28 cellular contexts compared by ENCODE assay signal in the genomic region with DNA sequence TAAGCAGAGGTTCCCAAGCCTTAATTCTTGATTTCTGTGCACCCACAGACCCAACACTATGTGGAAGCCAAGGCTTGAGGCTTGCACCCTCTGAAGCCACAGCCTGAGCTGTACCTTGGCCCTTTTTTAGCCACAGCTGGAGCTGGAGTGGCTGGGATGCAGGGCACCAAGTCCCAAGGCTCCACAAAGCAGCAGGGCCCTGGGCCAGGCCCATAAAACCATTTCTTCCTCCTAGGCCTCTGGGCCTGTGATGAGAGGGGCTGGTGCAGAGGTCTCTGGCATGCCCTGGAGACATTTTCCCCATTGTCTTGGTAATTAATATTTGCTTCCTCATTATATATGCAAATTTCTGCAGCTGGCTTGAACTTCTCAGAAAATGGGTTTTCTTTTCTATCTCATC.
"Had no signal": no experiment of that assay in that cellular context is flagged by ENCODE, and none has a peak within 500 bp of the region (broad histone marks: within the 10 kb centered on the region; RNA-seq: fewer than 3 reads in every experiment).

No MANE protein-coding gene starts in this region.

- H3K4me2 ChIP-seq: neural progenitor cell, smooth muscle cell had no signal

- DNase-seq: naive thymus-derived CD4-positive, alpha-beta T cell; natural killer cell; nucleus accumbens; pancreas; posterior cingulate gyrus; psoas muscle; right cardiac atrium; spleen; stimulated activated CD4-positive, alpha-beta T cell treated with anti-CD3 and anti-CD28 coated beads, Interleukin-12 subunit alpha, Interleukin-12 subunit beta, amount 100 ng/mL, for 4 hours; stimulated activated CD4-positive, alpha-beta T cell treated with anti-CD3 and anti-CD28 coated beads, Interleukin-1b, Interleukin-23, amount 100 ng/mL, for 48 hours; stimulated activated CD4-positive, alpha-beta T cell treated with anti-CD3 and anti-CD28 coated beads, Interleukin-4, amount 100 ng/mL, for 1 hour; stimulated activated CD4-positive, alpha-beta T cell treated with anti-CD3 and anti-CD28 coated beads, Interleukin-4, amount 100 ng/mL, for 4 hours; stimulated activated CD8-positive, alpha-beta memory T cell treated with anti-CD3 and anti-CD28 coated beads, Interleukin-4, amount 100 ng/mL, for 48 hours; stimulated activated naive CD4-positive, alpha-beta T cell; stimulated activated naive CD8-positive, alpha-beta T cell treated with anti-CD3 and anti-CD28 coated beads, Interleukin-15, amount 100 ng/mL, for 72 hours; stimulated activated naive CD8-positive, alpha-beta T cell treated with anti-CD3 and anti-CD28 coated beads, Interleukin-15, Interleukin-2, amounts not matched to agents 100 U/mL and 50 U/mL, for 24 hours; thyroid gland; trophoblast cell; upper lobe of left lung had no signal

- H3K4me1 ChIP-seq: neural progenitor cell, pancreas, thyroid gland had no signal

- ATAC-seq: naive thymus-derived CD4-positive, alpha-beta T cell; natural killer cell; pancreas; psoas muscle; right cardiac atrium; sciatic nerve; stimulated activated memory B cell treated with anti-CD40 and anti-IgM and Interleukin-4, amounts not matched to agents 10 μg/mL and 1 μg/mL and 100 μg/mL, for 72 hours; stimulated activated naive CD8-positive, alpha-beta T cell treated with anti-CD3 and anti-CD28 coated beads, Interleukin-15, amount 100 ng/mL, for 72 hours; stimulated activated naive CD8-positive, alpha-beta T cell treated with anti-CD3 and anti-CD28 coated beads, Interleukin-15, Interleukin-2, amounts not matched to agents 100 U/mL and 50 U/mL, for 24 hours had no signal

- H3K27ac ChIP-seq: neural progenitor cell, pancreas, psoas muscle, skin epidermis, spleen, thoracic aorta, thyroid gland, tibial nerve, upper lobe of left lung, vagina had no signal

- H3K36me3 ChIP-seq: neural progenitor cell, pancreas, spleen, thoracic aorta, thyroid gland, tibial nerve, upper lobe of left lung, vagina had no signal

- H3K9me3 ChIP-seq: pancreas, psoas muscle, thoracic aorta, thyroid gland had no signal

- H3K27me3 ChIP-seq: neural progenitor cell, pancreas, spleen, thyroid gland, tibial nerve, upper lobe of left lung, vagina had no signal

- H3K4me3 ChIP-seq: neural progenitor cell, pancreas, psoas muscle, skin epidermis, smooth muscle cell, spleen, thoracic aorta, thyroid gland, tibial nerve, upper lobe of left lung, vagina had no signal

- FAIRE-seq: pancreas, urothelium cell line had no signal
